Comparison of ENCODE assay signal across 8 cellular contexts in genomic region chr3:189233225-189233858, GRCh38.
DNase-seq lines count a peak whose midpoint lies in the region; ATAC-seq and TF ChIP-seq lines count a peak whose summit lies in the region.

No MANE protein-coding gene starts in this region.

- H3K4me1 ChIP-seq in OCI-LY7 (ENCODE audit: insufficient read depth, low read length, poor library complexity, severe bottlenecking) (no peaks in the 10 kb centered on the region), left lung (no peaks in the 10 kb centered on the region)

- TF ChIP-seq CTCF in OCI-LY7 (conservative IDR thresholded peaks at IDR 0.05; ENCODE audit: low read length), result peak; percentile 73
- TF ChIP-seq CTCF in chondrocyte (IDR thresholded peaks at IDR 0.05), result peak; percentile 88
- TF ChIP-seq CTCF in left lung (IDR thresholded peaks at IDR 0.05), result peak; percentile 49

- H3K4me2 ChIP-seq in OCI-LY7 (ENCODE audit: low read length), result no peak overlapping the region

- H3K79me2 ChIP-seq in OCI-LY7 (ENCODE audit: insufficient read depth, low read depth, low read length), result no peaks in the 10 kb centered on the region

- H2AFZ ChIP-seq in OCI-LY7 (ENCODE audit: low read length), result no peak overlapping the region

- H3K9me3 Mint-ChIP-seq in chondrocyte (ENCODE audit: low read depth), result no peaks in the 10 kb centered on the region

- no TSS peak for BruUV-seq in OCI-LY7 (replicated peaks; lab: Mats Ljungman, UMichigan)

- H3K9me3 ChIP-seq in OCI-LY7 (ENCODE audit: low read length) (no peaks in the 10 kb centered on the region), left lung (no peaks in the 10 kb centered on the region)

- H3K4me3 Mint-ChIP-seq in chondrocyte (ENCODE audit: unreplicated experiment), result no peak overlapping the region

- ATAC-seq in left lung (peak; percentile 96), HG02571 (IDR thresholded peaks at IDR 0.05; ENCODE audit: unreplicated experiment) (no peak), GM18870 (IDR thresholded peaks at IDR 0.05; ENCODE audit: unreplicated experiment) (no peak)

- H3K27me3 ChIP-seq in left lung, result no peaks in the 10 kb centered on the region

- intact Hi-C loops in OCI-LY7 (cut with micrococcal nuclease; ENCODE audit: unreplicated experiment) (no loop called here), left lung (cut with DNase I) (no loop called here)

- peaks cover 8% of the 10 kb centered on the region for H3K27me3 Mint-ChIP-seq in chondrocyte (ENCODE audit: low read depth)

- H3K9me2 ChIP-seq in OCI-LY7 (ENCODE audit: insufficient read depth, low read length), result no peaks in the 10 kb centered on the region

- POLR2A ChIA-PET in OCI-LY7 (lab: Charles Lee), result no interaction called here

- no peak overlapping the region for H3K27ac ChIP-seq in OCI-LY7 (ENCODE audit: low read depth, low read length, poor library complexity, severe bottlenecking)
- no peak overlapping the region for H3K27ac ChIP-seq in left lung
- H3K27ac ChIP-seq in substantia nigra (ENCODE audit: low read depth, low read length, poor library complexity, severe bottlenecking), result no peak overlapping the region

- peaks cover 2% of the 10 kb centered on the region for H3K36me3 Mint-ChIP-seq in chondrocyte (ENCODE audit: low read depth)

- H3K36me3 ChIP-seq in OCI-LY7 (ENCODE audit: insufficient read depth, low read length) (no peaks in the 10 kb centered on the region), left lung (no peaks in the 10 kb centered on the region)

- H3K4me3 ChIP-seq in OCI-LY7 (ENCODE audit: low read depth, low read length, poor library complexity, severe bottlenecking) (no peak overlapping the region), left lung (no peak overlapping the region)

- H3K27ac Mint-ChIP-seq in chondrocyte (ENCODE audit: unreplicated experiment), result no peak overlapping the region

- DNase-seq in DMS53 treated with DMSO at 0.1 percent for 48 hours (lab: John Stamatoyannopoulos, UW; ENCODE audit: unreplicated experiment) (peak; percentile 12), HuH-7.5 (ENCODE audit: low spot score) (peak; percentile 19), OCI-LY7 (ENCODE audit: low spot score) (peak; percentile 29), chondrocyte (ENCODE audit: low spot score) (no peak), left lung (peak in 1 of 2 donors; percentile 44), substantia nigra (lab: John Stamatoyannopoulos, UW) (peak in 31 of 49 donors; percentile 0 to 58 (median 14))

- no peaks in the 10 kb centered on the region for H4K20me1 ChIP-seq in OCI-LY7 (ENCODE audit: insufficient read depth, low read length)

- CTCF ChIA-PET in OCI-LY7 (lab: Charles Lee; ENCODE audit: unreplicated experiment), result no interaction called here

- H3K4me1 Mint-ChIP-seq in chondrocyte (ENCODE audit: low read depth), result no peaks in the 10 kb centered on the region
